In genomic region chr1:39090757-39091156, GRCh38 we compare ENCODE assay signal across 20 cellular contexts.
DNase-seq lines count a peak whose midpoint lies in the region; ATAC-seq and TF ChIP-seq lines count a peak whose summit lies in the region.
"Had no signal": no experiment of that assay in that cellular context is flagged by ENCODE, and none has a peak within 500 bp of the region (broad histone marks: within the 10 kb centered on the region; RNA-seq: fewer than 3 reads in every experiment).

No MANE protein-coding gene starts in this region.

- H3K4me1 Mint-ChIP-seq in stimulated activated effector memory CD8-positive, alpha-beta T cell treated with anti-CD3 and anti-CD28 coated beads, Interleukin-12 subunit alpha, Interleukin-12 subunit beta, amount 100 ng/mL, for 72 hours: peaks cover 17% of the 10 kb centered on the region

- H3K4me3 Mint-ChIP-seq in stimulated activated effector memory CD8-positive, alpha-beta T cell treated with anti-CD3 and anti-CD28 coated beads, Interleukin-12 subunit alpha, Interleukin-12 subunit beta, amount 100 ng/mL, for 72 hours: no peak overlapping the region

- peak overlapping the region; percentile 54 for H3K27ac Mint-ChIP-seq in stimulated activated effector memory CD8-positive, alpha-beta T cell treated with anti-CD3 and anti-CD28 coated beads, Interleukin-12 subunit alpha, Interleukin-12 subunit beta, amount 100 ng/mL, for 72 hours

- TF ChIP-seq CTCF in epithelial cell of esophagus (IDR thresholded peaks at IDR 0.05; ENCODE audit: insufficient read depth, low read depth, low read length, missing control alignments) (no peak), transverse colon (IDR thresholded peaks at IDR 0.05) (no peak), WERI-Rb-1 (IDR thresholded peaks at IDR 0.05; ENCODE audit: low read depth, low read length) (no peak)

- H3K9me3 ChIP-seq in BLaER1 (no peaks in the 10 kb centered on the region), adipocyte (ENCODE audit: control insufficient read depth, low read length) (no peaks in the 10 kb centered on the region), transverse colon (no peaks in the 10 kb centered on the region), WERI-Rb-1 (ENCODE audit: severe bottlenecking) (no peaks in the 10 kb centered on the region)
- H3K9me3 ChIP-seq in effector memory CD4-positive, alpha-beta T cell (ENCODE audit: control insufficient read depth, low read length): no peaks in the 10 kb centered on the region
- H3K9me3 ChIP-seq: A549 had no signal

- TF ChIP-seq EP300 in transverse colon (IDR thresholded peaks at IDR 0.05; ENCODE audit: low read depth): no peak

- 88% methylated on average over 1 of the region's 1 CpG; no CpG with 5 or more reads in 1 of the 2 donors for WGBS in transverse colon (ENCODE audit: low coverage in 1 of 2), 2 donors

- intact Hi-C loops in transverse colon (cut with DNase I; ENCODE audit: low total_unique reads): no loop called here

- H3K4me3 ChIP-seq in BLaER1 (no peak overlapping the region), adipocyte (ENCODE audit: low read length) (peak overlapping the region; percentile 6), epithelial cell of esophagus (ENCODE audit: low read length) (no peak overlapping the region), transverse colon (no peak overlapping the region), WERI-Rb-1 (ENCODE audit: low read depth, low read length) (no peak overlapping the region)
- H3K4me3 ChIP-seq in effector memory CD4-positive, alpha-beta T cell (ENCODE audit: insufficient read depth, low read depth, low read length, poor library complexity, severe bottlenecking): no peak overlapping the region
- H3K4me3 ChIP-seq: A549, GM12878, GM23248 had no signal

- H3K9me3 Mint-ChIP-seq in stimulated activated effector memory CD8-positive, alpha-beta T cell treated with anti-CD3 and anti-CD28 coated beads, Interleukin-12 subunit alpha, Interleukin-12 subunit beta, amount 100 ng/mL, for 72 hours: no peaks in the 10 kb centered on the region

- peak overlapping the region; percentile 67 for H3K27ac ChIP-seq in BLaER1
- H3K27ac ChIP-seq in transverse colon: peak overlapping the region in 1 of 4 donors; percentile 16
- H3K27ac ChIP-seq in WERI-Rb-1: no peak overlapping the region
- no peak overlapping the region for H3K27ac ChIP-seq in effector memory CD4-positive, alpha-beta T cell (ENCODE audit: insufficient read depth, low read length, poor library complexity, severe bottlenecking)
- H3K27ac ChIP-seq: A549 had no signal

- H3K9ac ChIP-seq in BLaER1 (peak overlapping the region; percentile 25; the same call in 1 of the 2 replicates), adipocyte (ENCODE audit: low read length) (peak overlapping the region; percentile 72)

- in situ Hi-C loops in transverse colon (cut with MboI; ENCODE audit: low pct_ligation_motif_present in 1 of 4, low pct_unique_long_range_greater_than_20kb in 1 of 4, low sequenced_read_pairs in 3 of 4): loop anchor here in 2 of 4 donors (25.0 kb wide), 1 partner anchor 447 kb away; no protein-coding TSS in a partner anchor

- DNase-seq in adipocyte (ENCODE audit: low read depth) (no peak), epithelial cell of esophagus (ENCODE audit: low read depth) (peak; percentile 54), transverse colon (no peak), WERI-Rb-1 (no peak)
- DNase-seq in stimulated activated effector memory CD8-positive, alpha-beta T cell treated with anti-CD3 and anti-CD28 coated beads, Interleukin-12 subunit alpha, Interleukin-12 subunit beta, amount 100 ng/mL, for 72 hours (ENCODE audit: low spot score in 2 of 2): no peak
- DNase-seq in effector memory CD4-positive, alpha-beta T cell: no peak
- DNase-seq: DMS 273 treated with DMSO at 0.1 percent for 48 hours, GDM1, Karpas-422, MM.1S, NCI-H1092 treated with DMSO at 0.1 percent for 48 hours, NCI-H2107, NCI-H345, NCI-H526 treated with DMSO at 0.1 percent for 48 hours, Right ventricle myocardium superior had no signal

- H3K27me3 ChIP-seq in BLaER1: no peaks in the 10 kb centered on the region
- H3K27me3 ChIP-seq in adipocyte (replicated peaks; ENCODE audit: control insufficient read depth, insufficient read depth, low read length): no peaks in the 10 kb centered on the region
- H3K27me3 ChIP-seq in transverse colon: no peaks in the 10 kb centered on the region
- H3K27me3 ChIP-seq in WERI-Rb-1 (ENCODE audit: insufficient read depth, low read depth, severe bottlenecking): no peaks in the 10 kb centered on the region
- H3K27me3 ChIP-seq in effector memory CD4-positive, alpha-beta T cell (replicated peaks; ENCODE audit: control insufficient read depth, insufficient read depth, low read length, poor library complexity, severe bottlenecking): no peaks in the 10 kb centered on the region

- H3K36me3 ChIP-seq in BLaER1: no peaks in the 10 kb centered on the region
- H3K36me3 ChIP-seq in adipocyte (ENCODE audit: control insufficient read depth, insufficient read depth, low read length, severe bottlenecking): peaks cover 30% of the 10 kb centered on the region
- H3K36me3 ChIP-seq in transverse colon: no peaks in the 10 kb centered on the region
- no peaks in the 10 kb centered on the region; the same call in 1 of the 2 replicates for H3K36me3 ChIP-seq in WERI-Rb-1
- H3K36me3 ChIP-seq in effector memory CD4-positive, alpha-beta T cell (ENCODE audit: control insufficient read depth, insufficient read depth, low read length): no peaks in the 10 kb centered on the region

- TF ChIP-seq POLR2A in transverse colon (IDR thresholded peaks at IDR 0.05): no peak

- no peak for ATAC-seq in stimulated activated effector memory CD8-positive, alpha-beta T cell treated with anti-CD3 and anti-CD28 coated beads, Interleukin-12 subunit alpha, Interleukin-12 subunit beta, amount 100 ng/mL, for 72 hours
- ATAC-seq in HG03108 (IDR thresholded peaks at IDR 0.05; ENCODE audit: unreplicated experiment): no peak
- ATAC-seq: A549, GM12878 had no signal

- no peaks in the 10 kb centered on the region for H4K20me1 ChIP-seq in BLaER1

- peaks cover 70% of the 10 kb centered on the region for H3K4me1 ChIP-seq in BLaER1
- peaks cover 62% of the 10 kb centered on the region for H3K4me1 ChIP-seq in adipocyte (ENCODE audit: control insufficient read depth, insufficient read depth, low read length)
- H3K4me1 ChIP-seq in transverse colon: peaks cover 0 to 28% (median 8%) of the 10 kb centered on the region in 4 donors
- peaks cover 3% of the 10 kb centered on the region for H3K4me1 ChIP-seq in effector memory CD4-positive, alpha-beta T cell (ENCODE audit: control insufficient read depth, insufficient read depth, low read length, poor library complexity, severe bottlenecking)

- peak overlapping the region; percentile 85 for H3K4me2 ChIP-seq in BLaER1
- H3K4me2 ChIP-seq: A549 had no signal

- no peaks in the 10 kb centered on the region for H3K36me3 Mint-ChIP-seq in stimulated activated effector memory CD8-positive, alpha-beta T cell treated with anti-CD3 and anti-CD28 coated beads, Interleukin-12 subunit alpha, Interleukin-12 subunit beta, amount 100 ng/mL, for 72 hours
